28 cellular contexts compared by ENCODE assay signal in genomic region chr3:171313702-171314101, GRCh38.
"Had no signal": no experiment of that assay in that cellular context is flagged by ENCODE, and none has a peak within 500 bp of the region (broad histone marks: within the 10 kb centered on the region; RNA-seq: fewer than 3 reads in every experiment).

No MANE protein-coding gene starts in this region.

- DNase-seq: activated CD4-positive, CD25-positive, alpha-beta regulatory T cell; activated CD8-positive, alpha-beta memory T cell treated with anti-CD3 and anti-CD28 coated beads, Interleukin-2, amount 10 ng/mL, durations not matched to agents 7 days and 5 days; activated effector memory CD4-positive, alpha-beta T cell treated with Interleukin-2 at 50 U/mL for 16 hours; activated naive CD4-positive, alpha-beta T cell treated with Interleukin-2 at 50 U/mL for 16 hours; activated naive CD8-positive, alpha-beta T cell treated with anti-CD3 and anti-CD28 coated beads for 36 hours; activated T-cell treated with anti-CD3 and anti-CD28 coated beads, Interleukin-2, amount 50 U/mL, for 24 hours; adrenal gland; anterior cingulate cortex; central memory CD4-positive, alpha-beta T cell; MG63; NCI-H1105; NCI-H1436; NCI-H1694 treated with DMSO at 0.1 percent for 48 hours; NCI-H2029 treated with DMSO at 0.1 percent for 48 hours; NCI-H345; NCI-H510A; NCI-H526 treated with DMSO at 0.1 percent for 48 hours; NCI-H82; NK-92 treated with Interleukin-12 subunit alpha and Interleukin-12 subunit beta, amount 100 ng/mL, for 24 hours; OCI-M1; RPMI8226; T-cell had no signal

- H3K27me3 Mint-ChIP-seq: activated CD8-positive, alpha-beta memory T cell treated with anti-CD3 and anti-CD28 coated beads, Interleukin-2, amount 10 ng/mL, durations not matched to agents 7 days and 5 days; activated naive CD8-positive, alpha-beta T cell treated with anti-CD3 and anti-CD28 coated beads for 36 hours; activated T-cell treated with anti-CD3 and anti-CD28 coated beads, Interleukin-2, amount 50 U/mL, for 24 hours; T-cell had no signal

- H3K36me3 ChIP-seq: adrenal gland, breast epithelium, MG63 had no signal

- H3K4me1 ChIP-seq: adrenal gland, breast epithelium had no signal

- H3K9me3 ChIP-seq: adrenal gland, breast epithelium, MG63 had no signal

- H3K27ac ChIP-seq: adrenal gland, breast epithelium, SK-N-MC, VCaP had no signal

- H3K9me3 Mint-ChIP-seq: activated naive CD8-positive, alpha-beta T cell treated with anti-CD3 and anti-CD28 coated beads for 36 hours; activated T-cell treated with anti-CD3 and anti-CD28 coated beads, Interleukin-2, amount 50 U/mL, for 24 hours; activated T-helper 1 cell treated with anti-CD3 and anti-CD28 coated beads, Interleukin-12 subunit alpha, Interleukin-12 subunit beta, Interleukin-2, Interleukin-4 antibody, amounts not matched to agents 30 ng/mL and 10 ng/mL and 1 ng/mL, durations not matched to agents 14 hours and 24 hours and 36 hours; T-cell had no signal

- H3K4me3 Mint-ChIP-seq: activated CD8-positive, alpha-beta memory T cell treated with anti-CD3 and anti-CD28 coated beads, Interleukin-2, amount 10 ng/mL, durations not matched to agents 7 days and 5 days; activated naive CD8-positive, alpha-beta T cell treated with anti-CD3 and anti-CD28 coated beads for 36 hours; activated T-cell treated with anti-CD3 and anti-CD28 coated beads, Interleukin-2, amount 50 U/mL, for 24 hours; activated T-helper 1 cell treated with anti-CD3 and anti-CD28 coated beads, Interleukin-12 subunit alpha, Interleukin-12 subunit beta, Interleukin-2, Interleukin-4 antibody, amounts not matched to agents 30 ng/mL and 10 ng/mL and 1 ng/mL, durations not matched to agents 14 hours and 24 hours and 36 hours; T-cell had no signal

- H3K27ac Mint-ChIP-seq: activated CD8-positive, alpha-beta memory T cell treated with anti-CD3 and anti-CD28 coated beads, Interleukin-2, amount 10 ng/mL, durations not matched to agents 7 days and 5 days; activated T-cell treated with anti-CD3 and anti-CD28 coated beads, Interleukin-2, amount 50 U/mL, for 24 hours; activated T-helper 1 cell treated with anti-CD3 and anti-CD28 coated beads, Interleukin-12 subunit alpha, Interleukin-12 subunit beta, Interleukin-2, Interleukin-4 antibody, amounts not matched to agents 30 ng/mL and 10 ng/mL and 1 ng/mL, durations not matched to agents 14 hours and 24 hours and 36 hours had no signal

- ATAC-seq: activated CD8-positive, alpha-beta memory T cell treated with anti-CD3 and anti-CD28 coated beads, Interleukin-2, amount 10 ng/mL, durations not matched to agents 7 days and 5 days; Panc1; Right ventricle myocardium inferior; T-cell had no signal

- H3K27me3 ChIP-seq: adrenal gland, breast epithelium, MG63 had no signal

- H3K4me3 ChIP-seq: adrenal gland, breast epithelium, MG63, SK-N-MC had no signal
